1 cellular context compared by ENCODE assay signal in genomic region chr3:27939940-27940339, GRCh38.
TF ChIP-seq lines count a peak whose summit lies in the region.

No MANE protein-coding gene starts in this region.

TF ChIP-seq in GM23338, 12 proteins besides CTCF, POLR2A, EP300 and RAD21 (continued from another document):
- TF ChIP-seq, protein P1, sequence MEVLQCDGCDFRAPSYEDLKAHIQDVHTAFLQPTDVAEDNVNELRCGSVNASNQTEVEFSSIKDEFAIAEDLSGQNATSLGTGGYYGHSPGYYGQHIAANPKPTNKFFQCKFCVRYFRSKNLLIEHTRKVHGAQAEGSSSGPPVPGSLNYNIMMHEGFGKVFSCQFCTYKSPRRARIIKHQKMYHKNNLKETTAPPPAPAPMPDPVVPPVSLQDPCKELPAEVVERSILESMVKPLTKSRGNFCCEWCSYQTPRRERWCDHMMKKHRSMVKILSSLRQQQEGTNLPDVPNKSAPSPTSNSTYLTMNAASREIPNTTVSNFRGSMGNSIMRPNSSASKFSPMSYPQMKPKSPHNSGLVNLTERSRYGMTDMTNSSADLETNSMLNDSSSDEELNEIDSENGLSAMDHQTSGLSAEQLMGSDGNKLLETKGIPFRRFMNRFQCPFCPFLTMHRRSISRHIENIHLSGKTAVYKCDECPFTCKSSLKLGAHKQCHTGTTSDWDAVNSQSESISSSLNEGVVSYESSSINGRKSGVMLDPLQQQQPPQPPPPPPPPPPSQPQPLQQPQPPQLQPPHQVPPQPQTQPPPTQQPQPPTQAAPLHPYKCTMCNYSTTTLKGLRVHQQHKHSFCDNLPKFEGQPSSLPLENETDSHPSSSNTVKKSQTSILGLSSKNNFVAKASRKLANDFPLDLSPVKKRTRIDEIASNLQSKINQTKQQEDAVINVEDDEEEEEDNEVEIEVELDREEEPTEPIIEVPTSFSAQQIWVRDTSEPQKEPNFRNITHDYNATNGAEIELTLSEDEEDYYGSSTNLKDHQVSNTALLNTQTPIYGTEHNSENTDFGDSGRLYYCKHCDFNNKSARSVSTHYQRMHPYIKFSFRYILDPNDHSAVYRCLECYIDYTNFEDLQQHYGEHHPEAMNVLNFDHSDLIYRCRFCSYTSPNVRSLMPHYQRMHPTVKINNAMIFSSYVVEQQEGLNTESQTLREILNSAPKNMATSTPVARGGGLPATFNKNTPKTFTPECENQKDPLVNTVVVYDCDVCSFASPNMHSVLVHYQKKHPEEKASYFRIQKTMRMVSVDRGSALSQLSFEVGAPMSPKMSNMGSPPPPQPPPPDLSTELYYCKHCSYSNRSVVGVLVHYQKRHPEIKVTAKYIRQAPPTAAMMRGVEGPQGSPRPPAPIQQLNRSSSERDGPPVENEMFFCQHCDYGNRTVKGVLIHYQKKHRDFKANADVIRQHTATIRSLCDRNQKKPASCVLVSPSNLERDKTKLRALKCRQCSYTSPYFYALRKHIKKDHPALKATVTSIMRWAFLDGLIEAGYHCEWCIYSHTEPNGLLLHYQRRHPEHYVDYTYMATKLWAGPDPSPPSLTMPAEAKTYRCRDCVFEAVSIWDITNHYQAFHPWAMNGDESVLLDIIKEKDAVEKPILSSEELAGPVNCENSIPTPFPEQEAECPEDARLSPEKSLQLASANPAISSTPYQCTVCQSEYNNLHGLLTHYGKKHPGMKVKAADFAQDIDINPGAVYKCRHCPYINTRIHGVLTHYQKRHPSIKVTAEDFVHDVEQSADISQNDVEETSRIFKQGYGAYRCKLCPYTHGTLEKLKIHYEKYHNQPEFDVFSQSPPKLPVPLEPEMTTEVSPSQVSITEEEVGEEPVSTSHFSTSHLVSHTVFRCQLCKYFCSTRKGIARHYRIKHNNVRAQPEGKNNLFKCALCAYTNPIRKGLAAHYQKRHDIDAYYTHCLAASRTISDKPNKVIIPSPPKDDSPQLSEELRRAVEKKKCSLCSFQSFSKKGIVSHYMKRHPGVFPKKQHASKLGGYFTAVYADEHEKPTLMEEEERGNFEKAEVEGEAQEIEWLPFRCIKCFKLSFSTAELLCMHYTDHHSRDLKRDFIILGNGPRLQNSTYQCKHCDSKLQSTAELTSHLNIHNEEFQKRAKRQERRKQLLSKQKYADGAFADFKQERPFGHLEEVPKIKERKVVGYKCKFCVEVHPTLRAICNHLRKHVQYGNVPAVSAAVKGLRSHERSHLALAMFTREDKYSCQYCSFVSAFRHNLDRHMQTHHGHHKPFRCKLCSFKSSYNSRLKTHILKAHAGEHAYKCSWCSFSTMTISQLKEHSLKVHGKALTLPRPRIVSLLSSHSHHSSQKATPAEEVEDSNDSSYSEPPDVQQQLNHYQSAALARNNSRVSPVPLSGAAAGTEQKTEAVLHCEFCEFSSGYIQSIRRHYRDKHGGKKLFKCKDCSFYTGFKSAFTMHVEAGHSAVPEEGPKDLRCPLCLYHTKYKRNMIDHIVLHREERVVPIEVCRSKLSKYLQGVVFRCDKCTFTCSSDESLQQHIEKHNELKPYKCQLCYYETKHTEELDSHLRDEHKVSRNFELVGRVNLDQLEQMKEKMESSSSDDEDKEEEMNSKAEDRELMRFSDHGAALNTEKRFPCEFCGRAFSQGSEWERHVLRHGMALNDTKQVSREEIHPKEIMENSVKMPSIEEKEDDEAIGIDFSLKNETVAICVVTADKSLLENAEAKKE (CRISPR knock-in tag; IDR thresholded peaks at IDR 0.05): no peak
